1 cellular context compared by ENCODE assay signal in genomic region chr9:91419222-91420191, GRCh38.
A peak's percentile ranks its signal among the peaks of the same experiment; 100 is the strongest.
TF ChIP-seq lines count a peak whose summit lies in the region.

No MANE protein-coding gene starts in this region.

TF ChIP-seq in K562, 482 proteins besides CTCF, POLR2A, EP300 and RAD21 (continued from another document and continues in another):
- TF ChIP-seq ESRRA (IDR thresholded peaks at IDR 0.05; ENCODE audit: borderline replicate concordance, low read depth) (peak; percentile 87), EWSR1 (IDR thresholded peaks at IDR 0.05; ENCODE audit: borderline replicate concordance, low read depth, partially characterized antibody) (no peak), ZNF512 (tag; IDR thresholded peaks at IDR 0.05) (no peak), ARNT (IDR thresholded peaks at IDR 0.05) (peak in 1 of 2 experiments; percentile 25; a peak in 1 of 4 replicates), PTBP1 (IDR thresholded peaks at IDR 0.05; ENCODE audit: low read depth, low read length) (no peak), NELFE (IDR thresholded peaks at IDR 0.05; ENCODE audit: insufficient read depth, insufficient read length) (no peak), TCF7L2 (IDR thresholded peaks at IDR 0.05; ENCODE audit: low read depth, low read length) (no peak), ZNF589 (CRISPR knock-in tag; IDR thresholded peaks at IDR 0.05; ENCODE audit: low read depth) (peak; percentile 76; the same call in 1 of the 2 replicates), BRD9 (IDR thresholded peaks at IDR 0.05; ENCODE audit: low read depth, partially characterized antibody) (peak; percentile 62), GMEB1 (CRISPR knock-in tag; IDR thresholded peaks at IDR 0.05) (no peak), POLR3A (IDR thresholded peaks at IDR 0.05; ENCODE audit: borderline replicate concordance, extremely low read depth, insufficient read depth, insufficient read length) (no peak), ZNF445 (CRISPR knock-in tag; IDR thresholded peaks at IDR 0.05; ENCODE audit: low read depth) (no peak), ZNF592 (IDR thresholded peaks at IDR 0.05) (no peak), ZNF507 (tag; conservative IDR thresholded peaks at IDR 0.05) (no peak), ZBTB1 (CRISPR knock-in tag; IDR thresholded peaks at IDR 0.05; ENCODE audit: borderline replicate concordance, low read depth) (no peak), ZNF3 (CRISPR knock-in tag; IDR thresholded peaks at IDR 0.05) (no peak), SMARCA4 (IDR thresholded peaks at IDR 0.05) (peak; percentile 94), HMG20A (CRISPR knock-in tag; conservative IDR thresholded peaks at IDR 0.05) (no peak), ZNF12 (CRISPR knock-in tag; IDR thresholded peaks at IDR 0.05) (no peak), MXI1 (IDR thresholded peaks at IDR 0.05; ENCODE audit: low read depth, low read length) (no peak), SOX6 (IDR thresholded peaks at IDR 0.05) (peak; percentile 83), ZNF146 (CRISPR knock-in tag; IDR thresholded peaks at IDR 0.05; ENCODE audit: unreplicated experiment) (no peak), MTA2 (IDR thresholded peaks at IDR 0.05; ENCODE audit: low read depth) (no peak), ZBTB26 (CRISPR knock-in tag; IDR thresholded peaks at IDR 0.05) (no peak), ZBTB49 (CRISPR knock-in tag; IDR thresholded peaks at IDR 0.05; ENCODE audit: borderline replicate concordance) (no peak), TEAD4 (IDR thresholded peaks at IDR 0.05; ENCODE audit: low read length) (peak; percentile 52; the same call in 1 of the 2 replicates), TEAD4 (CRISPR knock-in tag; IDR thresholded peaks at IDR 0.05; ENCODE audit: borderline replicate concordance) (no peak), POLR2H (tag; IDR thresholded peaks at IDR 0.05; ENCODE audit: low read depth) (peak; percentile 80), DPF2 (IDR thresholded peaks at IDR 0.05) (peak; percentile 92), POLR2G (IDR thresholded peaks at IDR 0.05; ENCODE audit: low read depth, low read length) (no peak), SREBF2 (CRISPR knock-in tag; IDR thresholded peaks at IDR 0.05) (no peak), BDP1 (IDR thresholded peaks at IDR 0.05; ENCODE audit: insufficient read depth, insufficient read length) (no peak), CC2D1A (IDR thresholded peaks at IDR 0.05) (no peak), BRF2 (IDR thresholded peaks at IDR 0.05; ENCODE audit: borderline replicate concordance, insufficient read depth, insufficient read length) (no peak), TRIM28 (IDR thresholded peaks at IDR 0.05) (no peak; the same call in 1 of the 2 replicates), HEY1 (CRISPR knock-in tag; IDR thresholded peaks at IDR 0.05; ENCODE audit: borderline replicate concordance) (no peak), ZZZ3 (IDR thresholded peaks at IDR 0.05) (no peak), ID3 (CRISPR knock-in tag; IDR thresholded peaks at IDR 0.05) (no peak), ID3 (tag; IDR thresholded peaks at IDR 0.05) (no peak), BCOR (IDR thresholded peaks at IDR 0.05) (no peak), PHF20 (IDR thresholded peaks at IDR 0.05; ENCODE audit: partially characterized antibody) (no peak), MCM5 (IDR thresholded peaks at IDR 0.05; ENCODE audit: low read depth) (no peak), CAMTA2 (CRISPR knock-in tag; conservative IDR thresholded peaks at IDR 0.05) (no peak), SP1 (CRISPR knock-in tag; IDR thresholded peaks at IDR 0.05) (0 out of 2 replicates have a peak, but pooled peaks have one; percentile 13), ZNF133 (CRISPR knock-in tag; IDR thresholded peaks at IDR 0.05) (no peak), CEBPZ (IDR thresholded peaks at IDR 0.05; ENCODE audit: borderline replicate concordance, low read depth, low read length) (no peak), EP400 (IDR thresholded peaks at IDR 0.05) (peak; percentile 66), NFIX (CRISPR knock-in tag; IDR thresholded peaks at IDR 0.05; ENCODE audit: low read depth) (no peak), HINFP (tag; conservative IDR thresholded peaks at IDR 0.05; ENCODE audit: low read depth) (no peak)
